23 cellular contexts compared by ENCODE assay signal in genomic region chr6:122200441-122200840, GRCh38.
DNase-seq lines count a peak whose midpoint lies in the region; ATAC-seq and TF ChIP-seq lines count a peak whose summit lies in the region.
"Had no signal": no experiment of that assay in that cellular context is flagged by ENCODE, and none has a peak within 500 bp of the region (broad histone marks: within the 10 kb centered on the region; RNA-seq: fewer than 3 reads in every experiment).

No MANE protein-coding gene starts in this region.

- H3K36me3 ChIP-seq in adipocyte (ENCODE audit: control insufficient read depth, insufficient read depth, low read length, severe bottlenecking) = no peaks in the 10 kb centered on the region
- H3K36me3 ChIP-seq: Peyer's patch had no signal

- ATAC-seq in sciatic nerve = peak; percentile 70
- ATAC-seq in activated T-helper 17 cell treated with anti-CD3 and anti-CD28 coated beads, Interleukin-2, amount 50 U/mL, for 72 hours (replicated peaks) = no peak

- no peak overlapping the region for H3K27ac Mint-ChIP-seq in activated T-helper 17 cell treated with anti-CD3 and anti-CD28 coated beads, Interleukin-2, amount 50 U/mL, for 72 hours
- H3K27ac Mint-ChIP-seq: CD4-positive, alpha-beta memory T cell had no signal

- H3K9me3 ChIP-seq in adipocyte (ENCODE audit: control insufficient read depth, low read length) = no peaks in the 10 kb centered on the region
- H3K9me3 ChIP-seq: Peyer's patch had no signal

- no peak overlapping the region for H3K4me3 Mint-ChIP-seq in activated T-helper 17 cell treated with anti-CD3 and anti-CD28 coated beads, Interleukin-2, amount 50 U/mL, for 72 hours
- H3K4me3 Mint-ChIP-seq: CD4-positive, alpha-beta memory T cell had no signal

- H3K4me1 ChIP-seq in adipocyte (ENCODE audit: control insufficient read depth, insufficient read depth, low read length) = peaks cover 9% of the 10 kb centered on the region
- H3K4me1 ChIP-seq: Peyer's patch had no signal

- intact Hi-C loops in sciatic nerve (cut with DNase I) = no loop called here

- H3K9me3 Mint-ChIP-seq in activated T-helper 17 cell treated with anti-CD3 and anti-CD28 coated beads, Interleukin-2, amount 50 U/mL, for 72 hours = peaks cover 7% of the 10 kb centered on the region

- H3K4me1 Mint-ChIP-seq in activated T-helper 17 cell treated with anti-CD3 and anti-CD28 coated beads, Interleukin-2, amount 50 U/mL, for 72 hours = no peaks in the 10 kb centered on the region
- H3K4me1 Mint-ChIP-seq: CD4-positive, alpha-beta memory T cell had no signal

- H3K27me3 Mint-ChIP-seq in activated T-helper 17 cell treated with anti-CD3 and anti-CD28 coated beads, Interleukin-2, amount 50 U/mL, for 72 hours = no peaks in the 10 kb centered on the region
- H3K27me3 Mint-ChIP-seq: CD4-positive, alpha-beta memory T cell had no signal

- DNase-seq in adipocyte (ENCODE audit: low read depth) = peak; percentile 77
- peak; percentile 23 for DNase-seq in choroid plexus epithelial cell (ENCODE audit: low read depth)
- DNase-seq in fibroblast of peridontal ligament (ENCODE audit: extremely low read depth) = peak; percentile 72
- no peak for DNase-seq in sciatic nerve (ENCODE audit: low spot score)
- DNase-seq in DMS79 (lab: John Stamatoyannopoulos, UW) = no peak
- no peak for DNase-seq in HUDEP-2 (lab: John Stamatoyannopoulos, UW; ENCODE audit: unreplicated experiment in 76 of 76)
- no peak for DNase-seq in activated T-cell treated with anti-CD3 and anti-CD28 coated beads for 4 hours
- DNase-seq: C1 segment of cervical spinal cord; CD4-positive, alpha-beta memory T cell; COR-L47; DMS 273 treated with DMSO at 0.1 percent for 48 hours; DMS79 treated with DMSO at 0.1 percent for 48 hours; GF-D8; H7; KBM-7; MM.1S; NCI-H2029; NCI-H446; NCI-H524 treated with DMSO at 0.1 percent for 48 hours; NCI-H774; Peyer's patch; SHP77 treated with DMSO at 0.1 percent for 48 hours had no signal

- no peaks in the 10 kb centered on the region for H3K36me3 Mint-ChIP-seq in activated T-helper 17 cell treated with anti-CD3 and anti-CD28 coated beads, Interleukin-2, amount 50 U/mL, for 72 hours (ENCODE audit: low read depth)
- H3K36me3 Mint-ChIP-seq: CD4-positive, alpha-beta memory T cell had no signal

- H3K27me3 ChIP-seq in adipocyte (replicated peaks; ENCODE audit: control insufficient read depth, insufficient read depth, low read length) = no peaks in the 10 kb centered on the region
- H3K27me3 ChIP-seq: Peyer's patch had no signal

- no peak overlapping the region for H3K9ac ChIP-seq in adipocyte (ENCODE audit: low read length)

- no peak for TF ChIP-seq CTCF in choroid plexus epithelial cell (conservative IDR thresholded peaks at IDR 0.05; ENCODE audit: low read depth, low read length)

- H3K4me3 ChIP-seq in adipocyte (ENCODE audit: low read length) = no peak overlapping the region
- H3K4me3 ChIP-seq in choroid plexus epithelial cell (ENCODE audit: low read depth, low read length) = no peak overlapping the region
- H3K4me3 ChIP-seq: Peyer's patch had no signal

Comparison
In these comparisons a context has a peak if more than half of its experiments do, and no peak if none do; other contexts are left out.
1. DNase-seq: peak in adipocyte (single experiment), choroid plexus epithelial cell (single experiment) and fibroblast of peridontal ligament (single experiment); none in sciatic nerve (single experiment), DMS79 (single experiment), HUDEP-2 (0 of 76) and activated T-cell treated with anti-CD3 and anti-CD28 coated beads for 4 hours (single experiment).